15 cellular contexts compared by ENCODE assay signal in genomic region chr16:89862732-89863131, GRCh38. TPM values are rescaled to one million over a fixed set of nuclear protein-coding genes. Genes with fewer than 3 reads are reported as not detected.
A peak's percentile ranks its signal among the peaks of the same experiment; 100 is the strongest.
DNase-seq lines count a peak whose midpoint lies in the region; ATAC-seq, FAIRE-seq and TF ChIP-seq lines count a peak whose summit lies in the region.
"Had no signal": no experiment of that assay in that cellular context is flagged by ENCODE, and none has a peak within 500 bp of the region (broad histone marks: within the 10 kb centered on the region; RNA-seq: fewer than 3 reads in every experiment).

No MANE protein-coding gene starts in this region.

- DNase-seq in activated naive CD4-positive, alpha-beta T cell treated with anti-CD3 and anti-CD28 coated beads, Interleukin-2, amount 10 ng/mL, durations not matched to agents 7 days and 5 days, result no peak
- no peak for DNase-seq in activated naive CD4-positive, alpha-beta T cell treated with anti-CD3 and anti-CD28 coated beads, Interleukin-2, amount 50 U/mL, for 16 hours
- DNase-seq in GM19239 (ENCODE audit: insufficient read length, low spot score) (no peak), osteoblast (ENCODE audit: insufficient read length, low spot score, missing footprints) (peak; percentile 38), SHP77 (lab: John Stamatoyannopoulos, UW) (no peak), DMS 273 treated with DMSO at 0.1 percent for 48 hours (lab: John Stamatoyannopoulos, UW) (no peak)
- DNase-seq in activated naive CD8-positive, alpha-beta T cell treated with anti-CD3 and anti-CD28 coated beads, Interleukin-2, amount 50 U/mL, for 24 hours, result no peak
- no peak for DNase-seq in activated effector memory CD4-positive, alpha-beta T cell treated with anti-CD3 and anti-CD28 coated beads, Interleukin-2, amount 50 U/mL, for 16 hours
- DNase-seq: activated CD4-positive, CD25-positive, alpha-beta regulatory T cell; GF-D8; NCI-H187; NK-92 treated with Interleukin-12 subunit alpha and Interleukin-12 subunit beta, amount 100 ng/mL, for 24 hours; stimulated activated CD4-positive, alpha-beta T cell treated with anti-CD3 and anti-CD28 coated beads, Interleukin-1b, Interleukin-23, amount 100 ng/mL, for 48 hours; testis had no signal

- H3K36me3 ChIP-seq in osteoblast (ENCODE audit: insufficient read depth, low read length), result no peaks in the 10 kb centered on the region
- H3K36me3 ChIP-seq: ascending aorta had no signal

- H4K20me1 ChIP-seq in osteoblast (ENCODE audit: insufficient read depth, low read length), result no peaks in the 10 kb centered on the region

- no peak overlapping the region for H3K4me3 ChIP-seq in osteoblast (ENCODE audit: insufficient read depth, low read length)
- H3K4me3 ChIP-seq: ascending aorta, testis had no signal

- no peaks in the 10 kb centered on the region for H3K9me3 ChIP-seq in osteoblast (ENCODE audit: low read depth, low read length)
- H3K9me3 ChIP-seq: testis had no signal

- H3K4me3 Mint-ChIP-seq in activated naive CD4-positive, alpha-beta T cell treated with anti-CD3 and anti-CD28 coated beads, Interleukin-2, amount 10 ng/mL, durations not matched to agents 7 days and 5 days, result peak overlapping the region; percentile 65
- H3K4me3 Mint-ChIP-seq in activated naive CD8-positive, alpha-beta T cell treated with anti-CD3 and anti-CD28 coated beads, Interleukin-2, amount 50 U/mL, for 24 hours, result peak overlapping the region; percentile 63

- H3K27me3 ChIP-seq in osteoblast (ENCODE audit: insufficient read depth, low read length), result no peaks in the 10 kb centered on the region
- H3K27me3 ChIP-seq: ascending aorta, testis had no signal

- peak; percentile 18 for FAIRE-seq in GM19239 (lab: Jason Lieb, UNC)

- H3K27ac Mint-ChIP-seq in activated naive CD4-positive, alpha-beta T cell treated with anti-CD3 and anti-CD28 coated beads, Interleukin-2, amount 10 ng/mL, durations not matched to agents 7 days and 5 days, result peak overlapping the region; percentile 93
- no peak overlapping the region for H3K27ac Mint-ChIP-seq in activated naive CD8-positive, alpha-beta T cell treated with anti-CD3 and anti-CD28 coated beads, Interleukin-2, amount 50 U/mL, for 24 hours

- no peak overlapping the region for H3K4me2 ChIP-seq in osteoblast (ENCODE audit: insufficient read depth, low read length)

- no peak for TF ChIP-seq CTCF in osteoblast (IDR thresholded peaks at IDR 0.05; ENCODE audit: extremely low read depth, low read depth, low read length)

- H2AFZ ChIP-seq in osteoblast (ENCODE audit: low read length), result no peak overlapping the region

- CTCF ChIA-PET in activated naive CD4-positive, alpha-beta T cell treated with anti-CD3 and anti-CD28 coated beads, Interleukin-2, amount 10 ng/mL, durations not matched to agents 7 days and 5 days (lab: Charles Lee), result interaction anchor here (1.2 to 4.5 kb wide), 9 partner anchors 10 to 163 kb away, joined by 3 to 63 read pairs (median 5); partner anchors contain the start of gene TCF25

- H3K27ac ChIP-seq in osteoblast (ENCODE audit: low read depth, low read length), result no peak overlapping the region
- H3K27ac ChIP-seq: ascending aorta had no signal

- no peaks in the 10 kb centered on the region for H3K79me2 ChIP-seq in osteoblast (ENCODE audit: insufficient read depth, low read length)

- H3K4me1 Mint-ChIP-seq in activated naive CD4-positive, alpha-beta T cell treated with anti-CD3 and anti-CD28 coated beads, Interleukin-2, amount 10 ng/mL, durations not matched to agents 7 days and 5 days, result peaks cover 46% of the 10 kb centered on the region
- H3K4me1 Mint-ChIP-seq in activated naive CD8-positive, alpha-beta T cell treated with anti-CD3 and anti-CD28 coated beads, Interleukin-2, amount 50 U/mL, for 24 hours, result peaks cover 28% of the 10 kb centered on the region

- H3K4me1 ChIP-seq in osteoblast (ENCODE audit: insufficient read depth, low read length), result peaks cover 12% of the 10 kb centered on the region
- H3K4me1 ChIP-seq: ascending aorta had no signal

- H3K27me3 Mint-ChIP-seq in activated naive CD4-positive, alpha-beta T cell treated with anti-CD3 and anti-CD28 coated beads, Interleukin-2, amount 10 ng/mL, durations not matched to agents 7 days and 5 days, result peaks cover 21% of the 10 kb centered on the region
- peaks cover 2% of the 10 kb centered on the region for H3K27me3 Mint-ChIP-seq in activated naive CD8-positive, alpha-beta T cell treated with anti-CD3 and anti-CD28 coated beads, Interleukin-2, amount 50 U/mL, for 24 hours

- H3K36me3 Mint-ChIP-seq in activated naive CD4-positive, alpha-beta T cell treated with anti-CD3 and anti-CD28 coated beads, Interleukin-2, amount 10 ng/mL, durations not matched to agents 7 days and 5 days, result peaks cover 2% of the 10 kb centered on the region
- no peaks in the 10 kb centered on the region for H3K36me3 Mint-ChIP-seq in activated naive CD8-positive, alpha-beta T cell treated with anti-CD3 and anti-CD28 coated beads, Interleukin-2, amount 50 U/mL, for 24 hours (ENCODE audit: low read depth)

- no peak for ATAC-seq in activated naive CD8-positive, alpha-beta T cell treated with anti-CD3 and anti-CD28 coated beads, Interleukin-2, amount 50 U/mL, for 24 hours

- H3K9me3 Mint-ChIP-seq in activated naive CD4-positive, alpha-beta T cell treated with anti-CD3 and anti-CD28 coated beads, Interleukin-2, amount 10 ng/mL, durations not matched to agents 7 days and 5 days, result peaks cover 3% of the 10 kb centered on the region
- no peaks in the 10 kb centered on the region for H3K9me3 Mint-ChIP-seq in activated naive CD8-positive, alpha-beta T cell treated with anti-CD3 and anti-CD28 coated beads, Interleukin-2, amount 50 U/mL, for 24 hours

RNA-seq across cellular contexts. Expression of gene TCF25, which starts 10.7 kb away (rescaled TPM):
- total RNA-seq in osteoblast, result 225 and 230 TPM in 2 replicates

RNA-seq across cellular contexts. Expression of gene SPIRE2, which starts 34.5 kb away (rescaled TPM):
- 0.72 and 1.5 TPM in 2 replicates for total RNA-seq in osteoblast
- total RNA-seq: ascending aorta had no signal

RNA-seq across cellular contexts. Expression of gene FANCA, which starts 46.3 kb away (rescaled TPM):
- 4.0 and 8.3 TPM in 2 replicates for total RNA-seq in osteoblast

RNA-seq across cellular contexts. Expression of gene MC1R, which starts 55.9 kb away (rescaled TPM):
- total RNA-seq in osteoblast, result 4.7 and 5.1 TPM in 2 replicates
